In the genomic region with DNA sequence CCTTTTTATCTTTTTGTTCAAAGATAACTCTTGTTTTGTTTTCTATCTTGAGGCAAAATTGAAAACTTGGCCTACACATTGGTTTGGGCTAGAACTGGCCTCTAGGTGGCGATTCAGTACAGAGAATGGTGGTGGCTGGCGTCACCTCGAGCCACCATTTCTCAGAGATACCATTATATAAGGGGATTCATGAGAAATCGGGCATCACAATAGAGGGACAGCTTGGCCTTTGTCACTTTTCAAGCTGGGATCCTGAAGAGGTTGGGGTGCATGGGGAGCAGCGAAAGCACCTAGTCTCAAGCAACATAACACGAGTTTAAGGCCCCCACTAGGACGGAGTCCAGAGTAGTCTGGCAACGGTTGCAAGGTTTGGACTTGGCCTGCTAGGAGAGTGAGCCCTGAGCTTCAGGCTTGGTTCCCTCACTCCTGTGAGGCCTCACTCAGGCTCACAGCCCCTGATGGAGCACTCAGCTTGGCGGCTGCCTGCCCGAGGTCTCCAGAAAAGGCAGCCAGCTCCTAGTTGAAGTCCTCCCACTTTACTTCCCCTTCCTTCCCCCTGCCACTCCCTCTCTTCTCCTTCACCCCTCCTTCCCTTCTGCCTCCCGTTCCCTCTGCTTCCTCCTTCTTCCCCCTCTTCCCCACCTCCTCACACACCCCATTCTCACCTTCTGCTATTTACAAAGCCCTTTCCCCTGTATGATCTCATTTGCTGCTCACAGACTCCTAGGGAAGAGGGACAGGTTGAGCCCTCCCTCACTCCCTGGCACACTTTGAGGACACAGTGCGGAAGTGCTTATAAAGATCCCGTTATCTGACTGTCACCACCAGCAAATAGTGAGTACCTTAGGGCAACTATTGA, we compare ENCODE assay signal across 1 cellular context.
A peak's percentile ranks its signal among the peaks of the same experiment; 100 is the strongest.
TF ChIP-seq lines count a peak whose summit lies in the region.

No MANE protein-coding gene starts in this region.

TF ChIP-seq in HEK293, 187 proteins besides CTCF, POLR2A, EP300 and RAD21 (continued from another document and continues in another):
- TF ChIP-seq, protein P1, sequence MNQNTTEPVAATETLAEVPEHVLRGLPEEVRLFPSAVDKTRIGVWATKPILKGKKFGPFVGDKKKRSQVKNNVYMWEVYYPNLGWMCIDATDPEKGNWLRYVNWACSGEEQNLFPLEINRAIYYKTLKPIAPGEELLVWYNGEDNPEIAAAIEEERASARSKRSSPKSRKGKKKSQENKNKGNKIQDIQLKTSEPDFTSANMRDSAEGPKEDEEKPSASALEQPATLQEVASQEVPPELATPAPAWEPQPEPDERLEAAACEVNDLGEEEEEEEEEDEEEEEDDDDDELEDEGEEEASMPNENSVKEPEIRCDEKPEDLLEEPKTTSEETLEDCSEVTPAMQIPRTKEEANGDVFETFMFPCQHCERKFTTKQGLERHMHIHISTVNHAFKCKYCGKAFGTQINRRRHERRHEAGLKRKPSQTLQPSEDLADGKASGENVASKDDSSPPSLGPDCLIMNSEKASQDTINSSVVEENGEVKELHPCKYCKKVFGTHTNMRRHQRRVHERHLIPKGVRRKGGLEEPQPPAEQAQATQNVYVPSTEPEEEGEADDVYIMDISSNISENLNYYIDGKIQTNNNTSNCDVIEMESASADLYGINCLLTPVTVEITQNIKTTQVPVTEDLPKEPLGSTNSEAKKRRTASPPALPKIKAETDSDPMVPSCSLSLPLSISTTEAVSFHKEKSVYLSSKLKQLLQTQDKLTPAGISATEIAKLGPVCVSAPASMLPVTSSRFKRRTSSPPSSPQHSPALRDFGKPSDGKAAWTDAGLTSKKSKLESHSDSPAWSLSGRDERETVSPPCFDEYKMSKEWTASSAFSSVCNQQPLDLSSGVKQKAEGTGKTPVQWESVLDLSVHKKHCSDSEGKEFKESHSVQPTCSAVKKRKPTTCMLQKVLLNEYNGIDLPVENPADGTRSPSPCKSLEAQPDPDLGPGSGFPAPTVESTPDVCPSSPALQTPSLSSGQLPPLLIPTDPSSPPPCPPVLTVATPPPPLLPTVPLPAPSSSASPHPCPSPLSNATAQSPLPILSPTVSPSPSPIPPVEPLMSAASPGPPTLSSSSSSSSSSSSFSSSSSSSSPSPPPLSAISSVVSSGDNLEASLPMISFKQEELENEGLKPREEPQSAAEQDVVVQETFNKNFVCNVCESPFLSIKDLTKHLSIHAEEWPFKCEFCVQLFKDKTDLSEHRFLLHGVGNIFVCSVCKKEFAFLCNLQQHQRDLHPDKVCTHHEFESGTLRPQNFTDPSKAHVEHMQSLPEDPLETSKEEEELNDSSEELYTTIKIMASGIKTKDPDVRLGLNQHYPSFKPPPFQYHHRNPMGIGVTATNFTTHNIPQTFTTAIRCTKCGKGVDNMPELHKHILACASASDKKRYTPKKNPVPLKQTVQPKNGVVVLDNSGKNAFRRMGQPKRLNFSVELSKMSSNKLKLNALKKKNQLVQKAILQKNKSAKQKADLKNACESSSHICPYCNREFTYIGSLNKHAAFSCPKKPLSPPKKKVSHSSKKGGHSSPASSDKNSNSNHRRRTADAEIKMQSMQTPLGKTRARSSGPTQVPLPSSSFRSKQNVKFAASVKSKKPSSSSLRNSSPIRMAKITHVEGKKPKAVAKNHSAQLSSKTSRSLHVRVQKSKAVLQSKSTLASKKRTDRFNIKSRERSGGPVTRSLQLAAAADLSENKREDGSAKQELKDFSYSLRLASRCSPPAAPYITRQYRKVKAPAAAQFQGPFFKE (tag by site-specific recombination; IDR thresholded peaks at IDR 0.05; ENCODE audit: borderline replicate concordance) = no peak
- TF ChIP-seq GFI1B (tag by site-specific recombination; IDR thresholded peaks at IDR 0.05) (no peak), ZNF157 (tag by site-specific recombination; IDR thresholded peaks at IDR 0.05) (no peak), ZNF37A (tag by site-specific recombination; IDR thresholded peaks at IDR 0.05) (no peak), EGR2 (tag by site-specific recombination; IDR thresholded peaks at IDR 0.05; ENCODE audit: low read depth) (peak; percentile 62; the same call in 1 of the 2 replicates), ZNF658 (tag by site-specific recombination; IDR thresholded peaks at IDR 0.05) (no peak), IKZF3 (tag by site-specific recombination; IDR thresholded peaks at IDR 0.05) (no peak), ZNF48 (tag by site-specific recombination; IDR thresholded peaks at IDR 0.05) (no peak), ZNF423 (tag by site-specific recombination; IDR thresholded peaks at IDR 0.05) (no peak), GLIS2 (tag by site-specific recombination; IDR thresholded peaks at IDR 0.05) (no peak), ZNF561 (tag by site-specific recombination; IDR thresholded peaks at IDR 0.05; ENCODE audit: borderline replicate concordance) (no peak), ZNF792 (tag by site-specific recombination; IDR thresholded peaks at IDR 0.05) (no peak), ZNF354C (tag by site-specific recombination; IDR thresholded peaks at IDR 0.05; ENCODE audit: borderline replicate concordance, low read depth) (no peak), ZBTB48 (tag by site-specific recombination; IDR thresholded peaks at IDR 0.05) (peak; percentile 56; the same call in 1 of the 2 replicates), ZNF426 (tag by site-specific recombination; IDR thresholded peaks at IDR 0.05) (no peak), ZNF585B (tag by site-specific recombination; IDR thresholded peaks at IDR 0.05) (no peak), ZNF202 (tag by site-specific recombination; IDR thresholded peaks at IDR 0.05; ENCODE audit: borderline replicate concordance) (no peak), ZBTB21 (tag by site-specific recombination; IDR thresholded peaks at IDR 0.05) (no peak), SALL2 (tag by site-specific recombination; IDR thresholded peaks at IDR 0.05; ENCODE audit: borderline replicate concordance) (no peak), ZNF404 (tag by site-specific recombination; IDR thresholded peaks at IDR 0.05) (no peak), ZNF514 (tag by site-specific recombination; IDR thresholded peaks at IDR 0.05) (no peak), TRIM28 (IDR thresholded peaks at IDR 0.05; ENCODE audit: borderline replicate concordance, low read length) (no peak), ZNF10 (tag by site-specific recombination; IDR thresholded peaks at IDR 0.05) (no peak), HOXC10 (CRISPR knock-in tag; IDR thresholded peaks at IDR 0.05) (no peak), ZNF2 (tag by site-specific recombination; IDR thresholded peaks at IDR 0.05) (peak; percentile 87; the same call in 1 of the 2 replicates), SCRT1 (tag by site-specific recombination; IDR thresholded peaks at IDR 0.05; ENCODE audit: borderline replicate concordance) (no peak), SP7 (tag by site-specific recombination; IDR thresholded peaks at IDR 0.05) (0 out of 2 replicates have a peak, but pooled peaks have one; percentile 20)
- TF ChIP-seq, protein P2, sequence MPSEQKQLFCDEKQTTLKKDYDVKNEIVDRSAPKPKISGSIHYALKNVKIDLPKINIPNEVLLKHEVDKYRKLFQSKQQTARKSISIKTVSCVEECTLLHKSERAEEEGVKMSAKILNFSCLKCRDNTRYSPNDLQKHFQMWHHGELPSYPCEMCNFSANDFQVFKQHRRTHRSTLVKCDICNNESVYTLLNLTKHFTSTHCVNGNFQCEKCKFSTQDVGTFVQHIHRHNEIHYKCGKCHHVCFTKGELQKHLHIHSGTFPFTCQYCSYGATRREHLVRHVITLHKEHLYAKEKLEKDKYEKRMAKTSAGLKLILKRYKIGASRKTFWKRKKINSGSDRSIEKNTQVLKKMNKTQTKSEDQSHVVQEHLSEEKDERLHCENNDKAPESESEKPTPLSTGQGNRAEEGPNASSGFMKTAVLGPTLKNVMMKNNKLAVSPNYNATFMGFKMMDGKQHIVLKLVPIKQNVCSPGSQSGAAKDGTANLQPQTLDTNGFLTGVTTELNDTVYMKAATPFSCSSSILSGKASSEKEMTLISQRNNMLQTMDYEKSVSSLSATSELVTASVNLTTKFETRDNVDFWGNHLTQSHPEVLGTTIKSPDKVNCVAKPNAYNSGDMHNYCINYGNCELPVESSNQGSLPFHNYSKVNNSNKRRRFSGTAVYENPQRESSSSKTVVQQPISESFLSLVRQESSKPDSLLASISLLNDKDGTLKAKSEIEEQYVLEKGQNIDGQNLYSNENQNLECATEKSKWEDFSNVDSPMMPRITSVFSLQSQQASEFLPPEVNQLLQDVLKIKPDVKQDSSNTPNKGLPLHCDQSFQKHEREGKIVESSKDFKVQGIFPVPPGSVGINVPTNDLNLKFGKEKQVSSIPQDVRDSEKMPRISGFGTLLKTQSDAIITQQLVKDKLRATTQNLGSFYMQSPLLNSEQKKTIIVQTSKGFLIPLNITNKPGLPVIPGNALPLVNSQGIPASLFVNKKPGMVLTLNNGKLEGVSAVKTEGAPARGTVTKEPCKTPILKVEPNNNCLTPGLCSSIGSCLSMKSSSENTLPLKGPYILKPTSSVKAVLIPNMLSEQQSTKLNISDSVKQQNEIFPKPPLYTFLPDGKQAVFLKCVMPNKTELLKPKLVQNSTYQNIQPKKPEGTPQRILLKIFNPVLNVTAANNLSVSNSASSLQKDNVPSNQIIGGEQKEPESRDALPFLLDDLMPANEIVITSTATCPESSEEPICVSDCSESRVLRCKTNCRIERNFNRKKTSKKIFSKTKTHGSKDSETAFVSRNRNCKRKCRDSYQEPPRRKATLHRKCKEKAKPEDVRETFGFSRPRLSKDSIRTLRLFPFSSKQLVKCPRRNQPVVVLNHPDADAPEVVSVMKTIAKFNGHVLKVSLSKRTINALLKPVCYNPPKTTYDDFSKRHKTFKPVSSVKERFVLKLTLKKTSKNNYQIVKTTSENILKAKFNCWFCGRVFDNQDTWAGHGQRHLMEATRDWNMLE (tag by site-specific recombination; conservative IDR thresholded peaks at IDR 0.05; ENCODE audit: low read depth) = no peak; the same call in 1 of the 2 replicates
- TF ChIP-seq, protein P3, sequence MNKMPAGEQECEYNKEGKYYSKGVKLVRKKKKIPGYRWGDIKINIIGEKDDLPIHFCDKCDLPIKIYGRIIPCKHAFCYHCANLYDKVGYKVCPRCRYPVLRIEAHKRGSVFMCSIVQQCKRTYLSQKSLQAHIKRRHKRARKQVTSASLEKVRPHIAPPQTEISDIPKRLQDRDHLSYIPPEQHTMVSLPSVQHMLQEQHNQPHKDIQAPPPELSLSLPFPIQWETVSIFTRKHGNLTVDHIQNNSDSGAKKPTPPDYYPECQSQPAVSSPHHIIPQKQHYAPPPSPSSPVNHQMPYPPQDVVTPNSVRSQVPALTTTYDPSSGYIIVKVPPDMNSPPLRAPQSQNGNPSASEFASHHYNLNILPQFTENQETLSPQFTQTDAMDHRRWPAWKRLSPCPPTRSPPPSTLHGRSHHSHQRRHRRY (tag by site-specific recombination; IDR thresholded peaks at IDR 0.05) = no peak
- TF ChIP-seq, protein P4, sequence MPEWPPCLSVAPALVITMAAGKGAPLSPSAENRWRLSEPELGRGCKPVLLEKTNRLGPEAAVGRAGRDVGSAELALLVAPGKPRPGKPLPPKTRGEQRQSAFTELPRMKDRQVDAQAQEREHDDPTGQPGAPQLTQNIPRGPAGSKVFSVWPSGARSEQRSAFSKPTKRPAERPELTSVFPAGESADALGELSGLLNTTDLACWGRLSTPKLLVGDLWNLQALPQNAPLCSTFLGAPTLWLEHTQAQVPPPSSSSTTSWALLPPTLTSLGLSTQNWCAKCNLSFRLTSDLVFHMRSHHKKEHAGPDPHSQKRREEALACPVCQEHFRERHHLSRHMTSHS (tag by site-specific recombination; IDR thresholded peaks at IDR 0.05) = no peak
- TF ChIP-seq, protein P5, sequence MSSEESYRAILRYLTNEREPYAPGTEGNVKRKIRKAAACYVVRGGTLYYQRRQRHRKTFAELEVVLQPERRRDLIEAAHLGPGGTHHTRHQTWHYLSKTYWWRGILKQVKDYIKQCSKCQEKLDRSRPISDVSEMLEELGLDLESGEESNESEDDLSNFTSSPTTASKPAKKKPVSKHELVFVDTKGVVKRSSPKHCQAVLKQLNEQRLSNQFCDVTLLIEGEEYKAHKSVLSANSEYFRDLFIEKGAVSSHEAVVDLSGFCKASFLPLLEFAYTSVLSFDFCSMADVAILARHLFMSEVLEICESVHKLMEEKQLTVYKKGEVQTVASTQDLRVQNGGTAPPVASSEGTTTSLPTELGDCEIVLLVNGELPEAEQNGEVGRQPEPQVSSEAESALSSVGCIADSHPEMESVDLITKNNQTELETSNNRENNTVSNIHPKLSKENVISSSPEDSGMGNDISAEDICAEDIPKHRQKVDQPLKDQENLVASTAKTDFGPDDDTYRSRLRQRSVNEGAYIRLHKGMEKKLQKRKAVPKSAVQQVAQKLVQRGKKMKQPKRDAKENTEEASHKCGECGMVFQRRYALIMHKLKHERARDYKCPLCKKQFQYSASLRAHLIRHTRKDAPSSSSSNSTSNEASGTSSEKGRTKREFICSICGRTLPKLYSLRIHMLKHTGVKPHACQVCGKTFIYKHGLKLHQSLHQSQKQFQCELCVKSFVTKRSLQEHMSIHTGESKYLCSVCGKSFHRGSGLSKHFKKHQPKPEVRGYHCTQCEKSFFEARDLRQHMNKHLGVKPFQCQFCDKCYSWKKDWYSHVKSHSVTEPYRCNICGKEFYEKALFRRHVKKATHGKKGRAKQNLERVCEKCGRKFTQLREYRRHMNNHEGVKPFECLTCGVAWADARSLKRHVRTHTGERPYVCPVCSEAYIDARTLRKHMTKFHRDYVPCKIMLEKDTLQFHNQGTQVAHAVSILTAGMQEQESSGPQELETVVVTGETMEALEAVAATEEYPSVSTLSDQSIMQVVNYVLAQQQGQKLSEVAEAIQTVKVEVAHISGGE (tag by site-specific recombination; conservative IDR thresholded peaks at IDR 0.05; ENCODE audit: low read depth) = no peak
- TF ChIP-seq, protein P6, sequence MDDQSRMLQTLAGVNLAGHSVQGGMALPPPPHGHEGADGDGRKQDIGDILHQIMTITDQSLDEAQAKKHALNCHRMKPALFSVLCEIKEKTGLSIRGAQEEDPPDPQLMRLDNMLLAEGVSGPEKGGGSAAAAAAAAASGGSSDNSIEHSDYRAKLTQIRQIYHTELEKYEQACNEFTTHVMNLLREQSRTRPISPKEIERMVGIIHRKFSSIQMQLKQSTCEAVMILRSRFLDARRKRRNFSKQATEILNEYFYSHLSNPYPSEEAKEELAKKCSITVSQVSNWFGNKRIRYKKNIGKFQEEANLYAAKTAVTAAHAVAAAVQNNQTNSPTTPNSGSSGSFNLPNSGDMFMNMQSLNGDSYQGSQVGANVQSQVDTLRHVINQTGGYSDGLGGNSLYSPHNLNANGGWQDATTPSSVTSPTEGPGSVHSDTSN (CRISPR knock-in tag; IDR thresholded peaks at IDR 0.05) = no peak
- TF ChIP-seq, protein P7, sequence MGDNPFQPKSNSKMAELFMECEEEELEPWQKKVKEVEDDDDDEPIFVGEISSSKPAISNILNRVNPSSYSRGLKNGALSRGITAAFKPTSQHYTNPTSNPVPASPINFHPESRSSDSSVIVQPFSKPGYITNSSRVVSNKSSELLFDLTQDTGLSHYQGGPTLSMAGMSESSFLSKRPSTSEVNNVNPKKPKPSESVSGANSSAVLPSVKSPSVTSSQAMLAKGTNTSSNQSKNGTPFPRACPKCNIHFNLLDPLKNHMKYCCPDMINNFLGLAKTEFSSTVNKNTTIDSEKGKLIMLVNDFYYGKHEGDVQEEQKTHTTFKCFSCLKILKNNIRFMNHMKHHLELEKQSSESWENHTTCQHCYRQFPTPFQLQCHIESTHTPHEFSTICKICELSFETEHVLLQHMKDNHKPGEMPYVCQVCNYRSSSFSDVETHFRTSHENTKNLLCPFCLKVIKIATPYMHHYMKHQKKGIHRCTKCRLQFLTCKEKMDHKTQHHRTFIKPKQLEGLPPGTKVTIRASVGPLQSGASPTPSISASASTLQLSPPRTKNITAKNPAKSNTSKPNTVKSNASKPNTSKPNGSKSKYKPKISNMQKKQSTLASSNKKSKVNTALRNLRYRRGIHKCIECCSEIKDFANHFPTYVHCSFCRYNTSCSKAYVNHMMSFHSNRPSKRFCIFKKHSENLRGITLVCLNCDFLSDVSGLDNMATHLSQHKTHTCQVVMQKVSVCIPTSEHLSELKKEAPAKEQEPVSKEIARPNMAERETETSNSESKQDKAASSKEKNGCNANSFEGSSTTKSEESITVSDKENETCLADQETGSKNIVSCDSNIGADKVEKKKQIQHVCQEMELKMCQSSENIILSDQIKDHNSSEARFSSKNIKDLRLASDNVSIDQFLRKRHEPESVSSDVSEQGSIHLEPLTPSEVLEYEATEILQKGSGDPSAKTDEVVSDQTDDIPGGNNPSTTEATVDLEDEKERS (tag by site-specific recombination; IDR thresholded peaks at IDR 0.05) = no peak
